Comparison of ENCODE assay signal across 1 cellular context in the genomic region with DNA sequence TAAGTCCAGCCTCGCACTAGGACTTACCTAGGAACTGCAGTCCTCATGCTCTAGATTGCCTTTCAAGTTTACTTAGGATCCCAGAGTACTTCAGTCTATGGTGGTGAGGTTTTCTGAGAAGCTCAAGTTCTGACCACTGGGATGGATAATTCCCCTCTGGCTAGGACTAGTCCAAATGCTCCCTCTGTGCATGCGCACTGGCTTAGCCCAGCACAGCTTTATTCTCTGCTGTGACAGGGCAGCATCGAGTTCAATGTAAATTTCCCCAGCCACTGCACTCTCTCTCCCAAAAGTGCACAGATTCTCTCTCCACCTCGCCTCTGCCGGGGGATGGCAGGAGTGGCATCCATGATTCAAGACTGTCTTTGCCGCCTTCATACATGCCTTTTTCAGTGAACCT.
TF ChIP-seq lines count a peak whose summit lies in the region.

No MANE protein-coding gene starts in this region.

TF ChIP-seq in K562, 482 proteins besides CTCF, POLR2A, EP300 and RAD21:
- no peak for TF ChIP-seq ILF3 (IDR thresholded peaks at IDR 0.05; ENCODE audit: borderline replicate concordance)
- peak; percentile 69 to 70 for TF ChIP-seq NRF1 (conservative IDR thresholded peaks at IDR 0.05 in 1 of 2, IDR thresholded peaks at IDR 0.05 in 1 of 2)
